Comparison of ENCODE assay signal across 20 cellular contexts in genomic region chr11:26442131-26442530, GRCh38.
DNase-seq lines count a peak whose midpoint lies in the region; ATAC-seq and TF ChIP-seq lines count a peak whose summit lies in the region.
"Had no signal": no experiment of that assay in that cellular context is flagged by ENCODE, and none has a peak within 500 bp of the region (broad histone marks: within the 10 kb centered on the region; RNA-seq: fewer than 3 reads in every experiment).

No MANE protein-coding gene starts in this region.

- H3K9ac ChIP-seq in smooth muscle cell (ENCODE audit: low read depth), result no peak overlapping the region

- DNase-seq in EH (ENCODE audit: low read depth) (peak; percentile 52), RPMI7951 (ENCODE audit: low read depth) (peak; percentile 5), epithelial cell of prostate (ENCODE audit: low read depth, low spot score) (peak; percentile 2), osteoblast (ENCODE audit: insufficient read length, low spot score, missing footprints) (peak; percentile 78), NCI-H2196 (lab: John Stamatoyannopoulos, UW; ENCODE audit: unreplicated experiment) (no peak), smooth muscle cell (lab: John Stamatoyannopoulos, UW; ENCODE audit: unreplicated experiment) (no peak)
- DNase-seq: activated CD4-positive, alpha-beta T cell treated with anti-CD3 and anti-CD28 coated beads, Interleukin-2, amount 10 ng/mL, durations not matched to agents 24 days and 14 days; activated CD8-positive, alpha-beta memory T cell treated with anti-CD3 and anti-CD28 coated beads, Interleukin-2, amount 50 U/mL, for 4 hours; activated effector memory CD4-positive, alpha-beta T cell treated with anti-CD3 and anti-CD28 coated beads, Interleukin-2, amount 50 U/mL, for 16 hours; MV-4-11; naive B cell; NCI-H1930; NCI-H446 treated with DMSO at 0.1 percent for 48 hours; posterior cingulate gyrus; stimulated activated CD4-positive, alpha-beta T cell treated with anti-CD3 and anti-CD28 coated beads, Interleukin-4, amount 100 ng/mL, for 4 hours; uterus had no signal

- no peaks in the 10 kb centered on the region for H3K27me3 ChIP-seq in osteoblast (ENCODE audit: insufficient read depth, low read length)
- no peaks in the 10 kb centered on the region for H3K27me3 ChIP-seq in smooth muscle cell (ENCODE audit: low read depth)
- H3K27me3 ChIP-seq: uterus had no signal

- 90% methylated on average over 2 of the region's 2 CpGs for WGBS in smooth muscle cell (ENCODE audit: low lambda C conversion rate)

- TF ChIP-seq CTCF in osteoblast (IDR thresholded peaks at IDR 0.05; ENCODE audit: extremely low read depth, low read depth, low read length) (no peak), smooth muscle cell (IDR thresholded peaks at IDR 0.05; ENCODE audit: borderline replicate concordance, insufficient read depth, poor library complexity, severe bottlenecking) (no peak)

- H3K4me3 ChIP-seq in osteoblast (ENCODE audit: insufficient read depth, low read length) (no peak overlapping the region), smooth muscle cell (no peak overlapping the region)
- H3K4me3 ChIP-seq: lung, skin epidermis, uterus had no signal

- no peak for ATAC-seq in HG03139 (IDR thresholded peaks at IDR 0.05; ENCODE audit: unreplicated experiment)

- H3K9me3 ChIP-seq in osteoblast (ENCODE audit: low read depth, low read length) (no peaks in the 10 kb centered on the region), smooth muscle cell (replicated peaks; ENCODE audit: low read depth) (no peaks in the 10 kb centered on the region)
- H3K9me3 ChIP-seq: uterus had no signal

- H4K20me1 ChIP-seq in osteoblast (ENCODE audit: insufficient read depth, low read length) (no peaks in the 10 kb centered on the region), smooth muscle cell (ENCODE audit: low read depth) (no peaks in the 10 kb centered on the region)

- no peaks in the 10 kb centered on the region for H3K79me2 ChIP-seq in osteoblast (ENCODE audit: insufficient read depth, low read length)
- no peaks in the 10 kb centered on the region for H3K79me2 ChIP-seq in smooth muscle cell (ENCODE audit: low read depth)

- H2AFZ ChIP-seq in osteoblast (ENCODE audit: low read length) (no peak overlapping the region), smooth muscle cell (ENCODE audit: low read depth) (no peak overlapping the region)

- H3K4me2 ChIP-seq in osteoblast (ENCODE audit: insufficient read depth, low read length) (no peak overlapping the region), smooth muscle cell (no peak overlapping the region)

- H3F3A ChIP-seq in smooth muscle cell (ENCODE audit: low read depth), result no peaks in the 10 kb centered on the region

- H3K4me1 ChIP-seq in osteoblast (ENCODE audit: insufficient read depth, low read length) (no peaks in the 10 kb centered on the region), smooth muscle cell (ENCODE audit: low read depth) (no peaks in the 10 kb centered on the region)
- H3K4me1 ChIP-seq: uterus had no signal

- no peaks in the 10 kb centered on the region for H3K36me3 ChIP-seq in osteoblast (ENCODE audit: insufficient read depth, low read length)
- no peaks in the 10 kb centered on the region for H3K36me3 ChIP-seq in smooth muscle cell (ENCODE audit: low read depth)
- H3K36me3 ChIP-seq: uterus had no signal

- H3K27ac ChIP-seq in epithelial cell of prostate (no peak overlapping the region), osteoblast (ENCODE audit: low read depth, low read length) (no peak overlapping the region), smooth muscle cell (ENCODE audit: low read depth) (no peak overlapping the region)
- H3K27ac ChIP-seq: C4-2B, skin epidermis, uterus had no signal

Comparison
In these comparisons a context has a peak if more than half of its experiments do, and no peak if none do; other contexts are left out.
1. DNase-seq: peak in EH (single experiment), RPMI7951 (single experiment), epithelial cell of prostate (single experiment) and osteoblast (single experiment); none in NCI-H2196 (single experiment) and smooth muscle cell (single experiment).